In the genomic region with DNA sequence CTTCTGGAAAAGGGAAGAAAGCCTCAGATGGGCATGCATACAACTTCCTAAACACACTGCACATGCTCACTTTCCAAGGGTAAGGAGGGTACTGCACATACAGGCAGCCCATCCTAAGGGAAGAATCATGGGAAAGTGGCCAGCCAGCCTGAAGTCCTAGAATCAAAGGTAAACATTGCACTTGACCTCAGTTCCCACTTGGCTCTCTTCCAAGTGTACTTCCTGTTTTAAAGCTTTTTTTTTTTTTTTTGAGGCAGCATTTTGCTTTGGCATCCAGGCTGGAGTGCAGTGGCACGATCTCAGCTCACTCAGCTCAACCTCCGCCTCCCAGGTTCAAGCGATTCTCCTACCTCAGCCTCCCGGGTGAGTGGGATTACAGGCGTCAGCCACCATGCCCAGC, we compare ENCODE assay signal across 2 cellular contexts.
TF ChIP-seq lines count a peak whose summit lies in the region.

No MANE protein-coding gene starts in this region.

TF ChIP-seq in GM23338, 12 proteins besides CTCF, POLR2A, EP300 and RAD21 (continues in another document):
- TF ChIP-seq, protein P1, sequence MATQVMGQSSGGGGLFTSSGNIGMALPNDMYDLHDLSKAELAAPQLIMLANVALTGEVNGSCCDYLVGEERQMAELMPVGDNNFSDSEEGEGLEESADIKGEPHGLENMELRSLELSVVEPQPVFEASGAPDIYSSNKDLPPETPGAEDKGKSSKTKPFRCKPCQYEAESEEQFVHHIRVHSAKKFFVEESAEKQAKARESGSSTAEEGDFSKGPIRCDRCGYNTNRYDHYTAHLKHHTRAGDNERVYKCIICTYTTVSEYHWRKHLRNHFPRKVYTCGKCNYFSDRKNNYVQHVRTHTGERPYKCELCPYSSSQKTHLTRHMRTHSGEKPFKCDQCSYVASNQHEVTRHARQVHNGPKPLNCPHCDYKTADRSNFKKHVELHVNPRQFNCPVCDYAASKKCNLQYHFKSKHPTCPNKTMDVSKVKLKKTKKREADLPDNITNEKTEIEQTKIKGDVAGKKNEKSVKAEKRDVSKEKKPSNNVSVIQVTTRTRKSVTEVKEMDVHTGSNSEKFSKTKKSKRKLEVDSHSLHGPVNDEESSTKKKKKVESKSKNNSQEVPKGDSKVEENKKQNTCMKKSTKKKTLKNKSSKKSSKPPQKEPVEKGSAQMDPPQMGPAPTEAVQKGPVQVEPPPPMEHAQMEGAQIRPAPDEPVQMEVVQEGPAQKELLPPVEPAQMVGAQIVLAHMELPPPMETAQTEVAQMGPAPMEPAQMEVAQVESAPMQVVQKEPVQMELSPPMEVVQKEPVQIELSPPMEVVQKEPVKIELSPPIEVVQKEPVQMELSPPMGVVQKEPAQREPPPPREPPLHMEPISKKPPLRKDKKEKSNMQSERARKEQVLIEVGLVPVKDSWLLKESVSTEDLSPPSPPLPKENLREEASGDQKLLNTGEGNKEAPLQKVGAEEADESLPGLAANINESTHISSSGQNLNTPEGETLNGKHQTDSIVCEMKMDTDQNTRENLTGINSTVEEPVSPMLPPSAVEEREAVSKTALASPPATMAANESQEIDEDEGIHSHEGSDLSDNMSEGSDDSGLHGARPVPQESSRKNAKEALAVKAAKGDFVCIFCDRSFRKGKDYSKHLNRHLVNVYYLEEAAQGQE (IDR thresholded peaks at IDR 0.05; ENCODE audit: unreplicated experiment), result no peak
- TF ChIP-seq, protein P2, sequence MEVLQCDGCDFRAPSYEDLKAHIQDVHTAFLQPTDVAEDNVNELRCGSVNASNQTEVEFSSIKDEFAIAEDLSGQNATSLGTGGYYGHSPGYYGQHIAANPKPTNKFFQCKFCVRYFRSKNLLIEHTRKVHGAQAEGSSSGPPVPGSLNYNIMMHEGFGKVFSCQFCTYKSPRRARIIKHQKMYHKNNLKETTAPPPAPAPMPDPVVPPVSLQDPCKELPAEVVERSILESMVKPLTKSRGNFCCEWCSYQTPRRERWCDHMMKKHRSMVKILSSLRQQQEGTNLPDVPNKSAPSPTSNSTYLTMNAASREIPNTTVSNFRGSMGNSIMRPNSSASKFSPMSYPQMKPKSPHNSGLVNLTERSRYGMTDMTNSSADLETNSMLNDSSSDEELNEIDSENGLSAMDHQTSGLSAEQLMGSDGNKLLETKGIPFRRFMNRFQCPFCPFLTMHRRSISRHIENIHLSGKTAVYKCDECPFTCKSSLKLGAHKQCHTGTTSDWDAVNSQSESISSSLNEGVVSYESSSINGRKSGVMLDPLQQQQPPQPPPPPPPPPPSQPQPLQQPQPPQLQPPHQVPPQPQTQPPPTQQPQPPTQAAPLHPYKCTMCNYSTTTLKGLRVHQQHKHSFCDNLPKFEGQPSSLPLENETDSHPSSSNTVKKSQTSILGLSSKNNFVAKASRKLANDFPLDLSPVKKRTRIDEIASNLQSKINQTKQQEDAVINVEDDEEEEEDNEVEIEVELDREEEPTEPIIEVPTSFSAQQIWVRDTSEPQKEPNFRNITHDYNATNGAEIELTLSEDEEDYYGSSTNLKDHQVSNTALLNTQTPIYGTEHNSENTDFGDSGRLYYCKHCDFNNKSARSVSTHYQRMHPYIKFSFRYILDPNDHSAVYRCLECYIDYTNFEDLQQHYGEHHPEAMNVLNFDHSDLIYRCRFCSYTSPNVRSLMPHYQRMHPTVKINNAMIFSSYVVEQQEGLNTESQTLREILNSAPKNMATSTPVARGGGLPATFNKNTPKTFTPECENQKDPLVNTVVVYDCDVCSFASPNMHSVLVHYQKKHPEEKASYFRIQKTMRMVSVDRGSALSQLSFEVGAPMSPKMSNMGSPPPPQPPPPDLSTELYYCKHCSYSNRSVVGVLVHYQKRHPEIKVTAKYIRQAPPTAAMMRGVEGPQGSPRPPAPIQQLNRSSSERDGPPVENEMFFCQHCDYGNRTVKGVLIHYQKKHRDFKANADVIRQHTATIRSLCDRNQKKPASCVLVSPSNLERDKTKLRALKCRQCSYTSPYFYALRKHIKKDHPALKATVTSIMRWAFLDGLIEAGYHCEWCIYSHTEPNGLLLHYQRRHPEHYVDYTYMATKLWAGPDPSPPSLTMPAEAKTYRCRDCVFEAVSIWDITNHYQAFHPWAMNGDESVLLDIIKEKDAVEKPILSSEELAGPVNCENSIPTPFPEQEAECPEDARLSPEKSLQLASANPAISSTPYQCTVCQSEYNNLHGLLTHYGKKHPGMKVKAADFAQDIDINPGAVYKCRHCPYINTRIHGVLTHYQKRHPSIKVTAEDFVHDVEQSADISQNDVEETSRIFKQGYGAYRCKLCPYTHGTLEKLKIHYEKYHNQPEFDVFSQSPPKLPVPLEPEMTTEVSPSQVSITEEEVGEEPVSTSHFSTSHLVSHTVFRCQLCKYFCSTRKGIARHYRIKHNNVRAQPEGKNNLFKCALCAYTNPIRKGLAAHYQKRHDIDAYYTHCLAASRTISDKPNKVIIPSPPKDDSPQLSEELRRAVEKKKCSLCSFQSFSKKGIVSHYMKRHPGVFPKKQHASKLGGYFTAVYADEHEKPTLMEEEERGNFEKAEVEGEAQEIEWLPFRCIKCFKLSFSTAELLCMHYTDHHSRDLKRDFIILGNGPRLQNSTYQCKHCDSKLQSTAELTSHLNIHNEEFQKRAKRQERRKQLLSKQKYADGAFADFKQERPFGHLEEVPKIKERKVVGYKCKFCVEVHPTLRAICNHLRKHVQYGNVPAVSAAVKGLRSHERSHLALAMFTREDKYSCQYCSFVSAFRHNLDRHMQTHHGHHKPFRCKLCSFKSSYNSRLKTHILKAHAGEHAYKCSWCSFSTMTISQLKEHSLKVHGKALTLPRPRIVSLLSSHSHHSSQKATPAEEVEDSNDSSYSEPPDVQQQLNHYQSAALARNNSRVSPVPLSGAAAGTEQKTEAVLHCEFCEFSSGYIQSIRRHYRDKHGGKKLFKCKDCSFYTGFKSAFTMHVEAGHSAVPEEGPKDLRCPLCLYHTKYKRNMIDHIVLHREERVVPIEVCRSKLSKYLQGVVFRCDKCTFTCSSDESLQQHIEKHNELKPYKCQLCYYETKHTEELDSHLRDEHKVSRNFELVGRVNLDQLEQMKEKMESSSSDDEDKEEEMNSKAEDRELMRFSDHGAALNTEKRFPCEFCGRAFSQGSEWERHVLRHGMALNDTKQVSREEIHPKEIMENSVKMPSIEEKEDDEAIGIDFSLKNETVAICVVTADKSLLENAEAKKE (CRISPR knock-in tag; IDR thresholded peaks at IDR 0.05), result no peak
- TF ChIP-seq ZNF331 (CRISPR knock-in tag; IDR thresholded peaks at IDR 0.05; ENCODE audit: low read depth) (no peak), EZH2phosphoT487 (IDR thresholded peaks at IDR 0.05; ENCODE audit: unreplicated experiment) (no peak), POLR2AphosphoS5 (IDR thresholded peaks at IDR 0.05; ENCODE audit: low read depth) (no peak), STAT1 (IDR thresholded peaks at IDR 0.05; ENCODE audit: unreplicated experiment) (no peak), NANOG (IDR thresholded peaks at IDR 0.05; ENCODE audit: borderline replicate concordance) (no peak), ZNF114 (CRISPR knock-in tag; IDR thresholded peaks at IDR 0.05) (no peak), JUNB (IDR thresholded peaks at IDR 0.05; ENCODE audit: unreplicated experiment) (no peak), CREB1 (CRISPR knock-in tag; IDR thresholded peaks at IDR 0.05; ENCODE audit: low read depth) (no peak)

TF ChIP-seq in HepG2, 621 proteins besides CTCF, POLR2A, EP300 and RAD21 (continues in another document):
- TF ChIP-seq AGO2 (optimal IDR thresholded peaks at IDR 0.05; ENCODE audit: low read depth, low read length), result no peak
- TF ChIP-seq HMG20A (CRISPR knock-in tag; IDR thresholded peaks at IDR 0.05; ENCODE audit: borderline replicate concordance), result no peak
- no peak for TF ChIP-seq KAT2B (IDR thresholded peaks at IDR 0.05; ENCODE audit: borderline replicate concordance, low read depth, low read length)
- TF ChIP-seq KLF11 (CRISPR knock-in tag; IDR thresholded peaks at IDR 0.05), result no peak
- TF ChIP-seq, protein P3, sequence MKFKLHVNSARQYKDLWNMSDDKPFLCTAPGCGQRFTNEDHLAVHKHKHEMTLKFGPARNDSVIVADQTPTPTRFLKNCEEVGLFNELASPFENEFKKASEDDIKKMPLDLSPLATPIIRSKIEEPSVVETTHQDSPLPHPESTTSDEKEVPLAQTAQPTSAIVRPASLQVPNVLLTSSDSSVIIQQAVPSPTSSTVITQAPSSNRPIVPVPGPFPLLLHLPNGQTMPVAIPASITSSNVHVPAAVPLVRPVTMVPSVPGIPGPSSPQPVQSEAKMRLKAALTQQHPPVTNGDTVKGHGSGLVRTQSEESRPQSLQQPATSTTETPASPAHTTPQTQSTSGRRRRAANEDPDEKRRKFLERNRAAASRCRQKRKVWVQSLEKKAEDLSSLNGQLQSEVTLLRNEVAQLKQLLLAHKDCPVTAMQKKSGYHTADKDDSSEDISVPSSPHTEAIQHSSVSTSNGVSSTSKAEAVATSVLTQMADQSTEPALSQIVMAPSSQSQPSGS (CRISPR knock-in tag; IDR thresholded peaks at IDR 0.05), result no peak
- TF ChIP-seq, protein P1 (IDR thresholded peaks at IDR 0.05; ENCODE audit: borderline replicate concordance in 1 of 2, low read depth in 1 of 2, low read length in 2 of 2), result no peak
- peak; percentile 61 for TF ChIP-seq RXRB (CRISPR knock-in tag; IDR thresholded peaks at IDR 0.05; ENCODE audit: borderline replicate concordance)
- TF ChIP-seq, protein P4, sequence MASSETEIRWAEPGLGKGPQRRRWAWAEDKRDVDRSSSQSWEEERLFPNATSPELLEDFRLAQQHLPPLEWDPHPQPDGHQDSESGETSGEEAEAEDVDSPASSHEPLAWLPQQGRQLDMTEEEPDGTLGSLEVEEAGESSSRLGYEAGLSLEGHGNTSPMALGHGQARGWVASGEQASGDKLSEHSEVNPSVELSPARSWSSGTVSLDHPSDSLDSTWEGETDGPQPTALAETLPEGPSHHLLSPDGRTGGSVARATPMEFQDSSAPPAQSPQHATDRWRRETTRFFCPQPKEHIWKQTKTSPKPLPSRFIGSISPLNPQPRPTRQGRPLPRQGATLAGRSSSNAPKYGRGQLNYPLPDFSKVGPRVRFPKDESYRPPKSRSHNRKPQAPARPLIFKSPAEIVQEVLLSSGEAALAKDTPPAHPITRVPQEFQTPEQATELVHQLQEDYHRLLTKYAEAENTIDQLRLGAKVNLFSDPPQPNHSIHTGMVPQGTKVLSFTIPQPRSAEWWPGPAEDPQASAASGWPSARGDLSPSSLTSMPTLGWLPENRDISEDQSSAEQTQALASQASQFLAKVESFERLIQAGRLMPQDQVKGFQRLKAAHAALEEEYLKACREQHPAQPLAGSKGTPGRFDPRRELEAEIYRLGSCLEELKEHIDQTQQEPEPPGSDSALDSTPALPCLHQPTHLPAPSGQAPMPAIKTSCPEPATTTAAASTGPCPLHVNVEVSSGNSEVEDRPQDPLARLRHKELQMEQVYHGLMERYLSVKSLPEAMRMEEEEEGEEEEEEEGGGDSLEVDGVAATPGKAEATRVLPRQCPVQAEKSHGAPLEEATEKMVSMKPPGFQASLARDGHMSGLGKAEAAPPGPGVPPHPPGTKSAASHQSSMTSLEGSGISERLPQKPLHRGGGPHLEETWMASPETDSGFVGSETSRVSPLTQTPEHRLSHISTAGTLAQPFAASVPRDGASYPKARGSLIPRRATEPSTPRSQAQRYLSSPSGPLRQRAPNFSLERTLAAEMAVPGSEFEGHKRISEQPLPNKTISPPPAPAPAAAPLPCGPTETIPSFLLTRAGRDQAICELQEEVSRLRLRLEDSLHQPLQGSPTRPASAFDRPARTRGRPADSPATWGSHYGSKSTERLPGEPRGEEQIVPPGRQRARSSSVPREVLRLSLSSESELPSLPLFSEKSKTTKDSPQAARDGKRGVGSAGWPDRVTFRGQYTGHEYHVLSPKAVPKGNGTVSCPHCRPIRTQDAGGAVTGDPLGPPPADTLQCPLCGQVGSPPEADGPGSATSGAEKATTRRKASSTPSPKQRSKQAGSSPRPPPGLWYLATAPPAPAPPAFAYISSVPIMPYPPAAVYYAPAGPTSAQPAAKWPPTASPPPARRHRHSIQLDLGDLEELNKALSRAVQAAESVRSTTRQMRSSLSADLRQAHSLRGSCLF (CRISPR knock-in tag; IDR thresholded peaks at IDR 0.05; ENCODE audit: borderline replicate concordance), result no peak
- TF ChIP-seq, protein P5, sequence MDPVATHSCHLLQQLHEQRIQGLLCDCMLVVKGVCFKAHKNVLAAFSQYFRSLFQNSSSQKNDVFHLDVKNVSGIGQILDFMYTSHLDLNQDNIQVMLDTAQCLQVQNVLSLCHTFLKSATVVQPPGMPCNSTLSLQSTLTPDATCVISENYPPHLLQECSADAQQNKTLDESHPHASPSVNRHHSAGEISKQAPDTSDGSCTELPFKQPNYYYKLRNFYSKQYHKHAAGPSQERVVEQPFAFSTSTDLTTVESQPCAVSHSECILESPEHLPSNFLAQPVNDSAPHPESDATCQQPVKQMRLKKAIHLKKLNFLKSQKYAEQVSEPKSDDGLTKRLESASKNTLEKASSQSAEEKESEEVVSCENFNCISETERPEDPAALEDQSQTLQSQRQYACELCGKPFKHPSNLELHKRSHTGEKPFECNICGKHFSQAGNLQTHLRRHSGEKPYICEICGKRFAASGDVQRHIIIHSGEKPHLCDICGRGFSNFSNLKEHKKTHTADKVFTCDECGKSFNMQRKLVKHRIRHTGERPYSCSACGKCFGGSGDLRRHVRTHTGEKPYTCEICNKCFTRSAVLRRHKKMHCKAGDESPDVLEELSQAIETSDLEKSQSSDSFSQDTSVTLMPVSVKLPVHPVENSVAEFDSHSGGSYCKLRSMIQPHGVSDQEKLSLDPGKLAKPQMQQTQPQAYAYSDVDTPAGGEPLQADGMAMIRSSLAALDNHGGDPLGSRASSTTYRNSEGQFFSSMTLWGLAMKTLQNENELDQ (CRISPR knock-in tag; IDR thresholded peaks at IDR 0.05; ENCODE audit: borderline replicate concordance), result no peak
- no peak for TF ChIP-seq SOX13 (IDR thresholded peaks at IDR 0.05)
- TF ChIP-seq SOX13 (CRISPR knock-in tag; conservative IDR thresholded peaks at IDR 0.05 in 1 of 2, IDR thresholded peaks at IDR 0.05 in 1 of 2), result no peak
- TF ChIP-seq TBX2 (CRISPR knock-in tag; IDR thresholded peaks at IDR 0.05; ENCODE audit: borderline replicate concordance), result no peak
- TF ChIP-seq JARID2 (CRISPR knock-in tag; IDR thresholded peaks at IDR 0.05; ENCODE audit: insufficient replicate concordance), result no peak
